Comparison of ENCODE assay signal across 1 cellular context in genomic region chr1:116737020-116737854, GRCh38.
TF ChIP-seq lines count a peak whose summit lies in the region.

No MANE protein-coding gene starts in this region.

TF ChIP-seq in H1, 55 proteins besides CTCF, POLR2A, EP300 and RAD21 (continued from another document):
- no peak for TF ChIP-seq BCL11A (IDR thresholded peaks at IDR 0.05; ENCODE audit: low read depth in 2 of 2, low read length in 2 of 2)
- no peak for TF ChIP-seq RNF2 (IDR thresholded peaks at IDR 0.05; ENCODE audit: borderline replicate concordance, low read depth, low read length, missing control alignments, poor library complexity, severe bottlenecking)
- no peak for TF ChIP-seq CHD2 (IDR thresholded peaks at IDR 0.05; ENCODE audit: low read length)
